In the genomic region with DNA sequence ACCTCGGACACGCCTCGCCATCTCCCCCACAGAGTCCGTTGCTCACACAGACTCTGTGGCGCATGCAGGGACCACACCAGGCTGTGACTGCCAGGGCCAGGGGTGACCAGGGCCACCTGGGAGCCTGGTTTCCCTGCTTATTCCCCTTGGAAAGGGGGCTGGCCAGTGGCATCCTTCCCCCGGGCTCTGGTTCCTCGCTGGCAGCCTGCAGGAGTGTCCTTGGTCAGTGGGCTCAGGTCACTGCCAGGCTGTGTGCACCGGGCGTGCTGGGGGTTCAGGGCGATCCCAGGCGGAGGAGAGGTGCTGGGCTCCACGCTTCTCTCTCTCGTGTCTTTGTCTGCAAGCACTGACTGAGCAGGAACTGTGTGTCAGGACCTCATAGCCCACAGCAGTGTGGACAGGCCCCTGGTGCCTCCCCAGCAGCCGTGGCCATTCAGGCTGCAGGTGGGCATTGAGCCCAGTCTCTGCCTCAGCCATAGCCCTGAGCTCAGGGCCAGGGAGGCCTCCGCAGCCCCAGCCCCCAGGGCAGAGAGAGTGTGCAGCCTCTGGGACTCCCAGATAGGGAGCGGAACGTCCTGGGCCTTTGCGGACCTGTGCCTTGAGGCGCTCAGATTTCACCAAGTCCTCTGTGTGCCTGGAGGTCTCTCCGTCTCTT, we compare ENCODE assay signal across 2 cellular contexts.
TF ChIP-seq lines count a peak whose summit lies in the region.

No MANE protein-coding gene starts in this region.

TF ChIP-seq in SK-N-SH, 30 proteins besides CTCF, POLR2A, EP300 and RAD21 (continued from another document):
- TF ChIP-seq ZBTB33 (IDR thresholded peaks at IDR 0.05; ENCODE audit: borderline replicate concordance, low read depth) (no peak), USF1 (IDR thresholded peaks at IDR 0.05; ENCODE audit: borderline replicate concordance, low read depth) (no peak), SIN3A (IDR thresholded peaks at IDR 0.05; ENCODE audit: borderline replicate concordance, low read depth, low read length) (no peak), JUND (IDR thresholded peaks at IDR 0.05) (no peak), EZH2phosphoT487 (IDR thresholded peaks at IDR 0.05; ENCODE audit: borderline replicate concordance, low read depth) (no peak), RFX5 (IDR thresholded peaks at IDR 0.05; ENCODE audit: low read length) (no peak), RCOR1 (IDR thresholded peaks at IDR 0.05; ENCODE audit: low read length) (no peak), CHD2 (IDR thresholded peaks at IDR 0.05; ENCODE audit: low read length, partially characterized antibody) (no peak), GATA2 (CRISPR knock-in tag; IDR thresholded peaks at IDR 0.05) (no peak), RXRA (IDR thresholded peaks at IDR 0.05; ENCODE audit: borderline replicate concordance, low read depth) (no peak), YY1 (IDR thresholded peaks at IDR 0.05; ENCODE audit: low read depth) (no peak), TCF12 (IDR thresholded peaks at IDR 0.05) (no peak), POLR2AphosphoS5 (IDR thresholded peaks at IDR 0.05; ENCODE audit: low read depth, low read length) (no peak), SMC3 (IDR thresholded peaks at IDR 0.05; ENCODE audit: low read depth, low read length) (no peak), MEF2A (IDR thresholded peaks at IDR 0.05; ENCODE audit: borderline replicate concordance, low read depth) (no peak)
- TF ChIP-seq, protein P1, sequence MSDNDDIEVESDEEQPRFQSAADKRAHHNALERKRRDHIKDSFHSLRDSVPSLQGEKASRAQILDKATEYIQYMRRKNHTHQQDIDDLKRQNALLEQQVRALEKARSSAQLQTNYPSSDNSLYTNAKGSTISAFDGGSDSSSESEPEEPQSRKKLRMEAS (IDR thresholded peaks at IDR 0.05; ENCODE audit: low read depth), result no peak

TF ChIP-seq in SK-N-SH treated with all-trans-retinoic acid at 6 μM for 48 hours, 23 proteins besides CTCF, POLR2A, EP300 and RAD21 (continued from another document):
- TF ChIP-seq, protein P2, sequence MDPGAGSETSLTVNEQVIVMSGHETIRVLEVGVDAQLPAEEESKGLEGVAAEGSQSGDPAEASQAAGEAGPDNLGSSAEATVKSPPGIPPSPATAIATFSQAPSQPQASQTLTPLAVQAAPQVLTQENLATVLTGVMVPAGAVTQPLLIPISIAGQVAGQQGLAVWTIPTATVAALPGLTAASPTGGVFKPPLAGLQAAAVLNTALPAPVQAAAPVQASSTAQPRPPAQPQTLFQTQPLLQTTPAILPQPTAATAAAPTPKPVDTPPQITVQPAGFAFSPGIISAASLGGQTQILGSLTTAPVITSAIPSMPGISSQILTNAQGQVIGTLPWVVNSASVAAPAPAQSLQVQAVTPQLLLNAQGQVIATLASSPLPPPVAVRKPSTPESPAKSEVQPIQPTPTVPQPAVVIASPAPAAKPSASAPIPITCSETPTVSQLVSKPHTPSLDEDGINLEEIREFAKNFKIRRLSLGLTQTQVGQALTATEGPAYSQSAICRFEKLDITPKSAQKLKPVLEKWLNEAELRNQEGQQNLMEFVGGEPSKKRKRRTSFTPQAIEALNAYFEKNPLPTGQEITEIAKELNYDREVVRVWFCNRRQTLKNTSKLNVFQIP (CRISPR knock-in tag; IDR thresholded peaks at IDR 0.05; ENCODE audit: borderline replicate concordance, low read depth), result no peak
- no peak for TF ChIP-seq TOX (CRISPR knock-in tag; IDR thresholded peaks at IDR 0.05; ENCODE audit: borderline replicate concordance)
- no peak for TF ChIP-seq ZNF8 (CRISPR knock-in tag; IDR thresholded peaks at IDR 0.05)
- TF ChIP-seq PATZ1 (CRISPR knock-in tag; IDR thresholded peaks at IDR 0.05; ENCODE audit: borderline replicate concordance), result no peak
- no peak for TF ChIP-seq GLIS3 (CRISPR knock-in tag; IDR thresholded peaks at IDR 0.05)
- TF ChIP-seq ZNF565 (CRISPR knock-in tag; conservative IDR thresholded peaks at IDR 0.05; ENCODE audit: low read depth), result no peak
- no peak for TF ChIP-seq ARNTL (CRISPR knock-in tag; IDR thresholded peaks at IDR 0.05; ENCODE audit: borderline replicate concordance, low read depth)
- no peak for TF ChIP-seq RARB (CRISPR knock-in tag; IDR thresholded peaks at IDR 0.05)
- no peak for TF ChIP-seq CREB5 (CRISPR knock-in tag; IDR thresholded peaks at IDR 0.05; ENCODE audit: low read depth)
- TF ChIP-seq ZFP30 (CRISPR knock-in tag; IDR thresholded peaks at IDR 0.05), result no peak
- no peak for TF ChIP-seq ISL1 (CRISPR knock-in tag; IDR thresholded peaks at IDR 0.05)
